12 cellular contexts compared by ENCODE assay signal in the genomic region with DNA sequence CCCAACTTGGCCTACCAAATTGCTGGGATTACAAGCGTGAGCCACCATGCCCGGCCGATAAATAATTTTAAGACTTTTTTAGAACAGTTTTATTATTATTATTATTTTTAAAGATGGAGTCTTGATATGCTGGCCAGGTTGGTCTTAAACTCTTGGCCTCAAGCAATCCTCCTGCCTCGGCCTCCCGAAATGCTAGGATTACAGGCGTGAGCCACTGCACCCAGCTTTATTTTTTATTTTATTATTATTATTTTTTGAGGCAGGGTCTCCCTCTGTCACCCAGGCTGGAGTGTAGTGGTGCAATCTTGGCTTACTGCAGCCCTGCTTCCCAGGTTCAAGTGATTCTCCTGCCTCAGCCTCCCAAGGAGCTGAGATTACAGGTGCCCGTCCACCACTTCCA. TPM values are rescaled to one million over a fixed set of nuclear protein-coding genes. Genes with fewer than 3 reads are reported as not detected.
DNase-seq lines count a peak whose midpoint lies in the region; TF ChIP-seq lines count a peak whose summit lies in the region.
"Not testable (repeated sequence)": the region's sequence is repeated elsewhere in the genome, so short reads cannot be mapped to it uniquely, and the experiment has no call there.
"Had no signal": no experiment of that assay in that cellular context is flagged by ENCODE, and none has a peak within 500 bp of the region (broad histone marks: within the 10 kb centered on the region; RNA-seq: fewer than 3 reads in every experiment).

No MANE protein-coding gene starts in this region.

- peak; percentile 17 for DNase-seq in chondrocyte (ENCODE audit: low spot score)
- DNase-seq in cardiac septum (ENCODE audit: low spot score): peak; percentile 54

- H3K4me1 Mint-ChIP-seq in chondrocyte (ENCODE audit: low read depth): not testable (repeated sequence)

- intact Hi-C loops in cardiac septum (cut with DNase I): loop anchor here (5.0 kb wide), 1 partner anchor 76 kb away; no protein-coding TSS in a partner anchor

- H3K27me3 Mint-ChIP-seq in chondrocyte (ENCODE audit: low read depth): peaks cover 14% of the 10 kb centered on the region

- not testable (repeated sequence) for H3K27ac Mint-ChIP-seq in chondrocyte (ENCODE audit: unreplicated experiment)

- TF ChIP-seq CTCF in C4-2B (conservative IDR thresholded peaks at IDR 0.05); VCaP (conservative IDR thresholded peaks at IDR 0.05); chondrocyte (IDR thresholded peaks at IDR 0.05): not testable (repeated sequence)

- H3K9me3 Mint-ChIP-seq in chondrocyte (ENCODE audit: low read depth): not testable (repeated sequence)

- H3K4me3 Mint-ChIP-seq in chondrocyte (ENCODE audit: unreplicated experiment): not testable (repeated sequence)

- peak overlapping the region; percentile 77 for H3K27ac ChIP-seq in C4-2B
- H3K27ac ChIP-seq in VCaP: peak overlapping the region; percentile 96

- H3K36me3 Mint-ChIP-seq in chondrocyte (ENCODE audit: low read depth): not testable (repeated sequence)

RNA-seq across cellular contexts. Expression of a gene that starts 1.7 kb away (rescaled TPM):
- total RNA-seq in chondrocyte: not detected in 3 replicates
- total RNA-seq in cardiac septum: not detected
- total RNA-seq: A172; B cell; Caco-2; Calu3; CD4-positive, alpha-beta T cell; CD4-positive, CD25-positive, alpha-beta regulatory T cell; CD8-positive, alpha-beta T cell had no signal

RNA-seq across cellular contexts. Expression of a gene that starts 16.7 kb away (rescaled TPM):
- 0.05 TPM in 1 of 3 replicates, not detected in the others for total RNA-seq in chondrocyte
- 1.7 TPM for total RNA-seq in cardiac septum
- total RNA-seq: A172, Caco-2, Calu3, Daoy had no signal

RNA-seq across cellular contexts. Expression of a gene that starts 27.3 kb away (rescaled TPM):
- total RNA-seq in chondrocyte (not detected in 3 replicates), cardiac septum (not detected)
- total RNA-seq: A172; B cell; Caco-2; Calu3; CD4-positive, CD25-positive, alpha-beta regulatory T cell had no signal

RNA-seq across cellular contexts. Expression of a gene that starts 31.2 kb away (rescaled TPM):
- total RNA-seq in chondrocyte (50.6 to 54.0 TPM (median 52.4 TPM) in 3 replicates), cardiac septum (21.6 TPM)

Comparison
In these comparisons a context has a peak if more than half of its experiments do, and no peak if none do; other contexts are left out.
1. Peak in every context shown above with its lines: DNase-seq and H3K27ac ChIP-seq.